In genomic region chr17:27956601-27957445, GRCh38 we compare ENCODE assay signal across 13 cellular contexts.
DNase-seq lines count a peak whose midpoint lies in the region; ATAC-seq and TF ChIP-seq lines count a peak whose summit lies in the region.
"Had no signal": no experiment of that assay in that cellular context is flagged by ENCODE, and none has a peak within 500 bp of the region (broad histone marks: within the 10 kb centered on the region; RNA-seq: fewer than 3 reads in every experiment).

No MANE protein-coding gene starts in this region.

- H2BK15ac ChIP-seq in IMR-90 (ENCODE audit: low read depth, low read length), result no peak overlapping the region
- H2BK15ac ChIP-seq in mesendoderm (replicated peaks; ENCODE audit: low read depth), result no peak overlapping the region

- no peak for TF ChIP-seq CTCF in IMR-90 (conservative IDR thresholded peaks at IDR 0.05; ENCODE audit: low read depth, low read length)
- TF ChIP-seq CTCF in osteocyte (IDR thresholded peaks at IDR 0.05), result no peak

- H3K9ac ChIP-seq in IMR-90 (ENCODE audit: low read depth, low read length), result no peak overlapping the region
- no peak overlapping the region for H3K9ac ChIP-seq in adipocyte (ENCODE audit: low read length)
- no peak overlapping the region for H3K9ac ChIP-seq in mesendoderm (ENCODE audit: low read length)

- H2AK9ac ChIP-seq in IMR-90 (replicated peaks; ENCODE audit: low read depth, low read length, poor library complexity), result no peak overlapping the region

- in situ Hi-C loops in IMR-90 (cut with MboI; ENCODE audit: low sequenced_read_pairs), result no loop called here

- H4K20me1 ChIP-seq in IMR-90 (ENCODE audit: insufficient read depth, low read length), result no peaks in the 10 kb centered on the region

- no peak for TF ChIP-seq RAD21 in IMR-90 (IDR thresholded peaks at IDR 0.05; ENCODE audit: low read length)

- no peak overlapping the region for H4K5ac ChIP-seq in IMR-90 (ENCODE audit: low read depth, low read length)
- no peak overlapping the region for H4K5ac ChIP-seq in mesendoderm (ENCODE audit: low read length)

- TF ChIP-seq POLR2A in IMR-90 (IDR thresholded peaks at IDR 0.05; ENCODE audit: low read depth, low read length), result no peak

- no peak overlapping the region for H2BK20ac ChIP-seq in IMR-90 (ENCODE audit: low read depth, low read length)

- H4K8ac ChIP-seq in IMR-90 (ENCODE audit: low read depth in 2 of 2, low read length in 2 of 2), result no peak overlapping the region
- H4K8ac ChIP-seq in mesendoderm (ENCODE audit: low read depth, low read length), result no peak overlapping the region

- no TSS peak for BruUV-seq in IMR-90 (replicated peaks; lab: Mats Ljungman, UMichigan)

- H3K27ac Mint-ChIP-seq in osteocyte (ENCODE audit: unreplicated experiment), result no peak overlapping the region
- H3K27ac Mint-ChIP-seq: activated CD4-positive, alpha-beta T cell treated with anti-CD3 and anti-CD28 coated beads, Interleukin-2, amount 10 ng/mL, durations not matched to agents 7 days and 5 days; T-helper 1 cell treated with Interleukin-12 subunit alpha and Interleukin-12 subunit beta and Interleukin-4 antibody, amounts not matched to agents 30 μg/mL and 1 μg/mL, for 36 hours had no signal

- DNase-seq in DMS153 (lab: John Stamatoyannopoulos, UW) (peak; percentile 39), IMR-90 (peak; percentile 2), adipocyte (ENCODE audit: low read depth) (peak; percentile 4), mesendoderm (peak; percentile 89), osteocyte (ENCODE audit: extremely low spot score, unreplicated experiment) (no peak), activated gamma-delta T cell (lab: John Stamatoyannopoulos, UW) (no peak)
- DNase-seq: activated CD4-positive, alpha-beta T cell treated with anti-CD3 and anti-CD28 coated beads, Interleukin-2, amount 10 ng/mL, durations not matched to agents 7 days and 5 days; KBM-7; NCI-H1436 treated with DMSO at 0.1 percent for 48 hours; sigmoid colon had no signal

- CTCF ChIA-PET in IMR-90 (lab: Yijun Ruan, JAX), result no interaction called here

- H3K9me1 ChIP-seq in IMR-90 (ENCODE audit: insufficient read depth, low read length), result no peaks in the 10 kb centered on the region

- WGBS in IMR-90 (ENCODE audit: extremely low coverage in 2 of 2, insufficient read length in 1 of 2), 2 experiments, result 100% methylated on average over 1 of the region's 13 CpGs; no CpG with 5 or more reads in 1 of the 2 experiments
- WGBS in mesendoderm (ENCODE audit: extremely low coverage, insufficient coverage, low lambda C conversion rate), result no CpG with 5 or more reads among the region's 13 CpGs

- no peaks in the 10 kb centered on the region for H3K4me1 Mint-ChIP-seq in osteocyte (ENCODE audit: unreplicated experiment)
- H3K4me1 Mint-ChIP-seq: activated CD4-positive, alpha-beta T cell treated with anti-CD3 and anti-CD28 coated beads, Interleukin-2, amount 10 ng/mL, durations not matched to agents 7 days and 5 days; CD14-positive monocyte had no signal

- no peak overlapping the region for H2AFZ ChIP-seq in IMR-90 (replicated peaks; ENCODE audit: low read length, poor library complexity)

- H4K91ac ChIP-seq in IMR-90 (ENCODE audit: insufficient read depth, low read depth, low read length), result no peak overlapping the region

- H3K4ac ChIP-seq in IMR-90 (ENCODE audit: low read depth, low read length) (no peak overlapping the region), mesendoderm (ENCODE audit: low read depth, low read length) (no peak overlapping the region)

- H3K9me3 Mint-ChIP-seq in osteocyte (ENCODE audit: unreplicated experiment), result no peaks in the 10 kb centered on the region
- H3K9me3 Mint-ChIP-seq: activated CD4-positive, alpha-beta T cell treated with anti-CD3 and anti-CD28 coated beads, Interleukin-2, amount 10 ng/mL, durations not matched to agents 7 days and 5 days; CD14-positive monocyte; T-helper 1 cell treated with Interleukin-12 subunit alpha and Interleukin-12 subunit beta and Interleukin-4 antibody, amounts not matched to agents 30 μg/mL and 1 μg/mL, for 36 hours had no signal

- POLR2A ChIA-PET in IMR-90 (lab: Charles Lee; ENCODE audit: unreplicated experiment), result no interaction called here

- ATAC-seq in IMR-90 (ENCODE audit: low read depth) (peak; percentile 68), GM19023 (IDR thresholded peaks at IDR 0.05; ENCODE audit: unreplicated experiment) (no peak)

- H2BK5ac ChIP-seq in IMR-90 (ENCODE audit: low read depth, low read length, poor library complexity, severe bottlenecking) (no peak overlapping the region), mesendoderm (ENCODE audit: low read length) (no peak overlapping the region)

- no peak overlapping the region for H3K4me3 Mint-ChIP-seq in osteocyte (ENCODE audit: unreplicated experiment)
- H3K4me3 Mint-ChIP-seq: activated CD4-positive, alpha-beta T cell treated with anti-CD3 and anti-CD28 coated beads, Interleukin-2, amount 10 ng/mL, durations not matched to agents 7 days and 5 days; CD14-positive monocyte; T-helper 1 cell treated with Interleukin-12 subunit alpha and Interleukin-12 subunit beta and Interleukin-4 antibody, amounts not matched to agents 30 μg/mL and 1 μg/mL, for 36 hours had no signal

- H2BK120ac ChIP-seq in IMR-90 (ENCODE audit: low read depth, low read length) (no peak overlapping the region), mesendoderm (ENCODE audit: low read depth, low read length) (no peak overlapping the region)

- H3K27ac ChIP-seq in IMR-90 (ENCODE audit: insufficient read depth, low read length) (no peak overlapping the region), mesendoderm (ENCODE audit: low read depth, low read length) (no peak overlapping the region)
- H3K27ac ChIP-seq: sigmoid colon had no signal

- H3K79me1 ChIP-seq in IMR-90 (ENCODE audit: low read depth in 1 of 2, low read length in 2 of 2) (no peaks in the 10 kb centered on the region), mesendoderm (ENCODE audit: low read length) (no peaks in the 10 kb centered on the region)

- H3K18ac ChIP-seq in IMR-90 (ENCODE audit: low read depth, low read length) (no peak overlapping the region), mesendoderm (ENCODE audit: low read length) (no peak overlapping the region)

- H3K9me3 ChIP-seq in IMR-90 (ENCODE audit: control insufficient read depth, insufficient read depth, low read length), result no peaks in the 10 kb centered on the region
- H3K9me3 ChIP-seq in adipocyte (ENCODE audit: control insufficient read depth, low read length), result no peaks in the 10 kb centered on the region
- H3K9me3 ChIP-seq: sigmoid colon had no signal

- H3K4me2 ChIP-seq in IMR-90 (ENCODE audit: low read depth, low read length) (no peak overlapping the region), mesendoderm (ENCODE audit: low read length) (no peak overlapping the region)

- H3K4me3 ChIP-seq in IMR-90 (ENCODE audit: insufficient read depth, low read depth, low read length), result no peak overlapping the region
- no peak overlapping the region for H3K4me3 ChIP-seq in adipocyte (ENCODE audit: low read length)
- H3K4me3 ChIP-seq in mesendoderm (ENCODE audit: low read length), result no peak overlapping the region
- H3K4me3 ChIP-seq: sigmoid colon had no signal

- no peak overlapping the region for H3K14ac ChIP-seq in IMR-90 (replicated peaks; ENCODE audit: low read depth, low read length)

- peaks cover 41% of the 10 kb centered on the region for H3K27me3 ChIP-seq in IMR-90 (ENCODE audit: control insufficient read depth, insufficient read depth, low read length)
- peaks cover 37% of the 10 kb centered on the region for H3K27me3 ChIP-seq in adipocyte (replicated peaks; ENCODE audit: control insufficient read depth, insufficient read depth, low read length)
- no peaks in the 10 kb centered on the region for H3K27me3 ChIP-seq in mesendoderm (ENCODE audit: insufficient read depth, low read length, poor library complexity)

- H3K56ac ChIP-seq in IMR-90 (ENCODE audit: extremely low read depth, insufficient read depth, low read length), result no peak overlapping the region
- no peak overlapping the region for H3K56ac ChIP-seq in mesendoderm (ENCODE audit: low read length)

- no peaks in the 10 kb centered on the region for H3K79me2 ChIP-seq in mesendoderm (ENCODE audit: control insufficient read depth, insufficient read depth, low read length)

- H3K4me1 ChIP-seq in IMR-90 (ENCODE audit: control insufficient read depth, insufficient read depth, low read length), result no peaks in the 10 kb centered on the region
- peaks cover 4% of the 10 kb centered on the region for H3K4me1 ChIP-seq in adipocyte (ENCODE audit: control insufficient read depth, insufficient read depth, low read length)
- H3K4me1 ChIP-seq in mesendoderm (ENCODE audit: control insufficient read depth, low read depth, low read length), result peaks cover 8% of the 10 kb centered on the region
- H3K4me1 ChIP-seq: sigmoid colon had no signal

- dilution Hi-C loops in IMR-90 (cut with HindIII; ENCODE audit: low sequenced_read_pairs, unreplicated experiment), result no loop called here

- H3K27me3 Mint-ChIP-seq in osteocyte (ENCODE audit: unreplicated experiment), result peaks cover 23% of the 10 kb centered on the region

- no peaks in the 10 kb centered on the region for H3K36me3 Mint-ChIP-seq in osteocyte (ENCODE audit: unreplicated experiment)
- H3K36me3 Mint-ChIP-seq: CD14-positive monocyte had no signal

- H2AK5ac ChIP-seq in IMR-90 (ENCODE audit: low read depth, low read length) (no peak overlapping the region), mesendoderm (ENCODE audit: low read length) (no peak overlapping the region)

- intact Hi-C loops in IMR-90 (cut with micrococcal nuclease), result no loop called here

- H3K36me3 ChIP-seq in IMR-90 (ENCODE audit: control insufficient read depth, insufficient read depth, low read length), result no peaks in the 10 kb centered on the region
- H3K36me3 ChIP-seq in adipocyte (ENCODE audit: control insufficient read depth, insufficient read depth, low read length, severe bottlenecking), result no peaks in the 10 kb centered on the region
- no peaks in the 10 kb centered on the region for H3K36me3 ChIP-seq in mesendoderm (ENCODE audit: control insufficient read depth, insufficient read depth, low read length)
- H3K36me3 ChIP-seq: sigmoid colon had no signal

- H3K23ac ChIP-seq in IMR-90 (ENCODE audit: low read depth, low read length), result no peak overlapping the region
- no peak overlapping the region for H3K23ac ChIP-seq in mesendoderm (ENCODE audit: low read length)

TF ChIP-seq in IMR-90, 13 proteins besides CTCF, POLR2A, EP300 and RAD21:
- TF ChIP-seq MAZ (IDR thresholded peaks at IDR 0.05; ENCODE audit: borderline replicate concordance, low read depth, low read length) (peak; percentile 32; the same call in 1 of the 2 replicates), CEBPB (IDR thresholded peaks at IDR 0.05; ENCODE audit: low read depth, low read length) (peak; percentile 23; the same call in 1 of the 2 replicates), BHLHE40 (IDR thresholded peaks at IDR 0.05; ENCODE audit: low read depth, low read length) (no peak)

Comparison
In these comparisons a context has a peak if more than half of its experiments do, and no peak if none do; other contexts are left out.
1. DNase-seq: peak in DMS153 (single experiment), IMR-90 (single experiment), adipocyte (single experiment) and mesendoderm (single experiment); none in osteocyte (single experiment) and activated gamma-delta T cell (single experiment).